In the genomic region with DNA sequence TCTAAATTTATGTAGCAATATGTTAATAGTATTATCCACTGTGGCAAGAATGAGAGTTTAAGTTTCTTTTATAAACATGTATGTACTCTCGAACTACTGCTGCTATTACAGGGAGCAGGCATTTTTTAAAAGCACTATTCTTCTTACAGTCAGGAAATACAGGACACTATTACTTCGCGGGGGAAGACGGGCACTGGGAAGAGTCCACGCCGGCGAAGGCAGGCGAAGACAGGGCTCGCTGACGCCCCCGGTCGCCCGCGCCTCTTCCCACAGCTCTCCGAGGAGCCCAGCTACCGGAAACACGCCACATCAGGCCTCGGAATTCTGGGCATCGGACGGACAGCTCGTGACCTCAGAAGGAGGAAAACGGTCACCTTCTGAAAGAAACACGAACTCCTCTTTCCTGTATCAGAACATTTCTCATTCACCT, we compare ENCODE assay signal across 8 cellular contexts.
DNase-seq lines count a peak whose midpoint lies in the region; ATAC-seq and TF ChIP-seq lines count a peak whose summit lies in the region.

No MANE protein-coding gene starts in this region.

- H3K9ac ChIP-seq in endocrine pancreas (ENCODE audit: control insufficient read depth, insufficient read depth, low read length), result peak overlapping the region; percentile 70

- H3K4me1 ChIP-seq in endocrine pancreas (ENCODE audit: control insufficient read depth, insufficient read depth, low read length) (no peaks in the 10 kb centered on the region), lower lobe of right lung (peaks cover 8% of the 10 kb centered on the region)

- H3K9me3 ChIP-seq in endocrine pancreas (ENCODE audit: control insufficient read depth, low read length) (no peaks in the 10 kb centered on the region), lower lobe of right lung (peaks cover 4% of the 10 kb centered on the region)

- ATAC-seq in lower lobe of right lung, result peak; percentile 83 to 89

- H3K27me3 ChIP-seq in endocrine pancreas (ENCODE audit: control insufficient read depth, insufficient read depth, low read length), result no peaks in the 10 kb centered on the region
- no peaks in the 10 kb centered on the region for H3K27me3 ChIP-seq in lower lobe of right lung (ENCODE audit: low read depth)

- peak; percentile 69 for DNase-seq in NCI-H2107 (lab: John Stamatoyannopoulos, UW)
- no peak for DNase-seq in NCI-H2107 treated with DMSO at 0.1 percent for 48 hours (lab: John Stamatoyannopoulos, UW; ENCODE audit: unreplicated experiment)
- peak; percentile 80 for DNase-seq in H4 (ENCODE audit: low spot score)
- DNase-seq in M059J (ENCODE audit: low read depth), result peak; percentile 85
- peak; percentile 87 to 94 for DNase-seq in SW 1271 (lab: John Stamatoyannopoulos, UW)
- DNase-seq in lower lobe of right lung, result peak; percentile 84
- peak in 43 of 49 donors; percentile 34 to 90 (median 77) for DNase-seq in substantia nigra (lab: John Stamatoyannopoulos, UW)

- intact Hi-C loops in lower lobe of right lung (cut with DNase I), result no loop called here

- peak overlapping the region; percentile 99 for H3K27ac ChIP-seq in lower lobe of right lung
- peak overlapping the region; percentile 96 for H3K27ac ChIP-seq in substantia nigra (ENCODE audit: low read depth, low read length, poor library complexity, severe bottlenecking)

- H3K4me3 ChIP-seq in endocrine pancreas (ENCODE audit: control insufficient read depth, insufficient read depth, low read length) (peak overlapping the region; percentile 88), lower lobe of right lung (peak overlapping the region; percentile 69)

- TF ChIP-seq CTCF in lower lobe of right lung (IDR thresholded peaks at IDR 0.05), result peak; percentile 10

- H3K36me3 ChIP-seq in endocrine pancreas (ENCODE audit: control insufficient read depth, insufficient read depth, low read length) (no peaks in the 10 kb centered on the region), lower lobe of right lung (no peaks in the 10 kb centered on the region)
